ENCODE assay signal across 1 cellular context in the genomic region with DNA sequence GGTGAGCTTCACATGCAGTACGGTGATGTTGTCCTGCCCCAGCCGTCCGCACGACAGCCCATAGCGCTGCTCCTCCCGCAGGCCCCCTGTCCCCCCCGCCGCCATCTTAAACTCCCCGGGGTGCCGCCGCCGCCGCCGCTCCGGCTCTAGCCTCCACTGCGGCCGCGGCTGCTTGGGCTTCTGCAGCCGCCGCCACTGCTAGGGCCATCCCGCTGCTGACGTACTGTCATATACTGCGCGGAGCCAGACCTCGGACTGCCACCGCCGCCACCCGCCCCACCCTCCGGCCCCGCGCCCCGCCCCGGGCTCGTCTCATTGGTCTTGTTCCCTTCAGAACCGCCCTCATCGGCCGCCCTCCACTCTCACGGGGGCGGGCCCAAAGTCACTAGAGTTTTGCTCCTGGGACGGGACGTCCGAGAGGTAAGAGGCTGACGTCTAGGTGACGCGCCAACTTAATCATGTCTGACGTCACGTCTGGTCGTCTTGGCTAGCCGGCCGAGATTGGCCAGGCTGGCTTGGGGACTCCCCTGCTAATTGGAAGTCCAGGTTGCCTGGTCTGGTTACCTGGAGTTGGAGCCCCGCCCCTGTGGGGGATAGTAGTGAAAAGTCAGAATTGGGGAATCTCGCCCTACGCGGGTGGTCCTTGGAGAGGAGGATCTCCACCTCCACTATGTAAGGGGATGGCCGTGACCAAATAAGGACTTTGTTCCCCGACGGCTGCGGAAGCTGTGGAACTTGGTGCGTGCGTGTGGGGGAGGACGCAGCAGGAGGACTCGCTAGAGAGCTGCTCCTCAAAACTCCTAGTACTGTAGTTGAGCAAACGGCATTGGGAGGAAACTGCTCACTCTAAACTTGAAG.
TF ChIP-seq lines count a peak whose summit lies in the region.

A gene (minus strand): TSS at position 235 of the 858 bp plus-strand sequence. CDS start 130 bp downstream, at position 105.

TF ChIP-seq in K562, 482 proteins besides CTCF, POLR2A, EP300 and RAD21 (continued from another document and continues in another):
- TF ChIP-seq, protein P1, sequence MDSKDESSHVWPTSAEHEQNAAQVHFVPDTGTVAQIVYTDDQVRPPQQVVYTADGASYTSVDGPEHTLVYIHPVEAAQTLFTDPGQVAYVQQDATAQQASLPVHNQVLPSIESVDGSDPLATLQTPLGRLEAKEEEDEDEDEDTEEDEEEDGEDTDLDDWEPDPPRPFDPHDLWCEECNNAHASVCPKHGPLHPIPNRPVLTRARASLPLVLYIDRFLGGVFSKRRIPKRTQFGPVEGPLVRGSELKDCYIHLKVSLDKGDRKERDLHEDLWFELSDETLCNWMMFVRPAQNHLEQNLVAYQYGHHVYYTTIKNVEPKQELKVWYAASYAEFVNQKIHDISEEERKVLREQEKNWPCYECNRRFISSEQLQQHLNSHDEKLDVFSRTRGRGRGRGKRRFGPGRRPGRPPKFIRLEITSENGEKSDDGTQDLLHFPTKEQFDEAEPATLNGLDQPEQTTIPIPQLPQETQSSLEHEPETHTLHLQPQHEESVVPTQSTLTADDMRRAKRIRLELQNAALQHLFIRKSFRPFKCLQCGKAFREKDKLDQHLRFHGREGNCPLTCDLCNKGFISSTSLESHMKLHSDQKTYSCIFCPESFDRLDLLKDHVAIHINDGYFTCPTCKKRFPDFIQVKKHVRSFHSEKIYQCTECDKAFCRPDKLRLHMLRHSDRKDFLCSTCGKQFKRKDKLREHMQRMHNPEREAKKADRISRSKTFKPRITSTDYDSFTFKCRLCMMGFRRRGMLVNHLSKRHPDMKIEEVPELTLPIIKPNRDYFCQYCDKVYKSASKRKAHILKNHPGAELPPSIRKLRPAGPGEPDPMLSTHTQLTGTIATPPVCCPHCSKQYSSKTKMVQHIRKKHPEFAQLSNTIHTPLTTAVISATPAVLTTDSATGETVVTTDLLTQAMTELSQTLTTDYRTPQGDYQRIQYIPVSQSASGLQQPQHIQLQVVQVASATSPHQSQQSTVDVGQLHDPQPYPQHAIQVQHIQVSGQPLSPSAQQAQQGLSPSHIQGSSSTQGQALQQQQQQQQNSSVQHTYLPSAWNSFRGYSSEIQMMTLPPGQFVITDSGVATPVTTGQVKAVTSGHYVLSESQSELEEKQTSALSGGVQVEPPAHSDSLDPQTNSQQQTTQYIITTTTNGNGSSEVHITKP (IDR thresholded peaks at IDR 0.05; ENCODE audit: partially characterized antibody): peak; percentile 70
- TF ChIP-seq ZNF77 (CRISPR knock-in tag; IDR thresholded peaks at IDR 0.05): no peak
- TF ChIP-seq GATAD2B (IDR thresholded peaks at IDR 0.05; ENCODE audit: borderline replicate concordance): no peak
- no peak for TF ChIP-seq ARHGAP35 (IDR thresholded peaks at IDR 0.05; ENCODE audit: partially characterized antibody)
- no peak for TF ChIP-seq ZNF644 (tag; IDR thresholded peaks at IDR 0.05; ENCODE audit: low read depth)
- TF ChIP-seq SIN3B (IDR thresholded peaks at IDR 0.05; ENCODE audit: low read depth): no peak
- TF ChIP-seq, protein P2, sequence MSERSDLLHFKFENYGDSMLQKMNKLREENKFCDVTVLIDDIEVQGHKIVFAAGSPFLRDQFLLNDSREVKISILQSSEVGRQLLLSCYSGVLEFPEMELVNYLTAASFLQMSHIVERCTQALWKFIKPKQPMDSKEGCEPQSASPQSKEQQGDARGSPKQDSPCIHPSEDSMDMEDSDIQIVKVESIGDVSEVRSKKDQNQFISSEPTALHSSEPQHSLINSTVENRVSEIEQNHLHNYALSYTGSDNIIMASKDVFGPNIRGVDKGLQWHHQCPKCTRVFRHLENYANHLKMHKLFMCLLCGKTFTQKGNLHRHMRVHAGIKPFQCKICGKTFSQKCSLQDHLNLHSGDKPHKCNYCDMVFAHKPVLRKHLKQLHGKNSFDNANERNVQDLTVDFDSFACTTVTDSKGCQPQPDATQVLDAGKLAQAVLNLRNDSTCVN (CRISPR knock-in tag; IDR thresholded peaks at IDR 0.05): no peak
- TF ChIP-seq TEAD1 (CRISPR knock-in tag; IDR thresholded peaks at IDR 0.05): no peak
- no peak for TF ChIP-seq TSC22D4 (tag; IDR thresholded peaks at IDR 0.05)
- no peak for TF ChIP-seq POLR3G (IDR thresholded peaks at IDR 0.05; ENCODE audit: extremely low read depth, insufficient read length, insufficient replicate concordance)
- TF ChIP-seq, protein P3, sequence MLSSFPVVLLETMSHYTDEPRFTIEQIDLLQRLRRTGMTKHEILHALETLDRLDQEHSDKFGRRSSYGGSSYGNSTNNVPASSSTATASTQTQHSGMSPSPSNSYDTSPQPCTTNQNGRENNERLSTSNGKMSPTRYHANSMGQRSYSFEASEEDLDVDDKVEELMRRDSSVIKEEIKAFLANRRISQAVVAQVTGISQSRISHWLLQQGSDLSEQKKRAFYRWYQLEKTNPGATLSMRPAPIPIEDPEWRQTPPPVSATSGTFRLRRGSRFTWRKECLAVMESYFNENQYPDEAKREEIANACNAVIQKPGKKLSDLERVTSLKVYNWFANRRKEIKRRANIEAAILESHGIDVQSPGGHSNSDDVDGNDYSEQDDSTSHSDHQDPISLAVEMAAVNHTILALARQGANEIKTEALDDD (IDR thresholded peaks at IDR 0.05): peak; percentile 80
- TF ChIP-seq, protein P4, sequence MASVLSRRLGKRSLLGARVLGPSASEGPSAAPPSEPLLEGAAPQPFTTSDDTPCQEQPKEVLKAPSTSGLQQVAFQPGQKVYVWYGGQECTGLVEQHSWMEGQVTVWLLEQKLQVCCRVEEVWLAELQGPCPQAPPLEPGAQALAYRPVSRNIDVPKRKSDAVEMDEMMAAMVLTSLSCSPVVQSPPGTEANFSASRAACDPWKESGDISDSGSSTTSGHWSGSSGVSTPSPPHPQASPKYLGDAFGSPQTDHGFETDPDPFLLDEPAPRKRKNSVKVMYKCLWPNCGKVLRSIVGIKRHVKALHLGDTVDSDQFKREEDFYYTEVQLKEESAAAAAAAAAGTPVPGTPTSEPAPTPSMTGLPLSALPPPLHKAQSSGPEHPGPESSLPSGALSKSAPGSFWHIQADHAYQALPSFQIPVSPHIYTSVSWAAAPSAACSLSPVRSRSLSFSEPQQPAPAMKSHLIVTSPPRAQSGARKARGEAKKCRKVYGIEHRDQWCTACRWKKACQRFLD (CRISPR knock-in tag; IDR thresholded peaks at IDR 0.05): no peak
- TF ChIP-seq MYNN (IDR thresholded peaks at IDR 0.05): no peak; the same call in 1 of the 2 replicates
- TF ChIP-seq MYNN (CRISPR knock-in tag; IDR thresholded peaks at IDR 0.05): no peak
- TF ChIP-seq, protein P5, sequence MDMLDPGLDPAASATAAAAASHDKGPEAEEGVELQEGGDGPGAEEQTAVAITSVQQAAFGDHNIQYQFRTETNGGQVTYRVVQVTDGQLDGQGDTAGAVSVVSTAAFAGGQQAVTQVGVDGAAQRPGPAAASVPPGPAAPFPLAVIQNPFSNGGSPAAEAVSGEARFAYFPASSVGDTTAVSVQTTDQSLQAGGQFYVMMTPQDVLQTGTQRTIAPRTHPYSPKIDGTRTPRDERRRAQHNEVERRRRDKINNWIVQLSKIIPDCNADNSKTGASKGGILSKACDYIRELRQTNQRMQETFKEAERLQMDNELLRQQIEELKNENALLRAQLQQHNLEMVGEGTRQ (CRISPR knock-in tag; IDR thresholded peaks at IDR 0.05): no peak
- TF ChIP-seq ZNF224 (CRISPR knock-in tag; IDR thresholded peaks at IDR 0.05): no peak
- peak; percentile 91 for TF ChIP-seq ZNF263 (CRISPR knock-in tag; IDR thresholded peaks at IDR 0.05; ENCODE audit: borderline replicate concordance)
- TF ChIP-seq ZNF778 (CRISPR knock-in tag; IDR thresholded peaks at IDR 0.05): no peak
- no peak for TF ChIP-seq RBM15 (IDR thresholded peaks at IDR 0.05; ENCODE audit: insufficient read depth, low read length)
- no peak for TF ChIP-seq PCBP2 (IDR thresholded peaks at IDR 0.05; ENCODE audit: low read depth, low read length, poor library complexity, severe bottlenecking)
- peak; percentile 56 for TF ChIP-seq GABPB1 (CRISPR knock-in tag; IDR thresholded peaks at IDR 0.05)
- TF ChIP-seq, protein P6, sequence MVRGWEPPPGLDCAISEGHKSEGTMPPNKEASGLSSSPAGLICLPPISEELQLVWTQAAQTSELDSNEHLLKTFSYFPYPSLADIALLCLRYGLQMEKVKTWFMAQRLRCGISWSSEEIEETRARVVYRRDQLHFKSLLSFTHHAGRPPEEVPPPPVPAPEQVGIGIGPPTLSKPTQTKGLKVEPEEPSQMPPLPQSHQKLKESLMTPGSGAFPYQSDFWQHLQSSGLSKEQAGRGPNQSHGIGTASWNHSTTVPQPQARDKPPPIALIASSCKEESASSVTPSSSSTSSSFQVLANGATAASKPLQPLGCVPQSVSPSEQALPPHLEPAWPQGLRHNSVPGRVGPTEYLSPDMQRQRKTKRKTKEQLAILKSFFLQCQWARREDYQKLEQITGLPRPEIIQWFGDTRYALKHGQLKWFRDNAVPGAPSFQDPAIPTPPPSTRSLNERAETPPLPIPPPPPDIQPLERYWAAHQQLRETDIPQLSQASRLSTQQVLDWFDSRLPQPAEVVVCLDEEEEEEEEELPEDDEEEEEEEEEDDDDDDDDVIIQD (CRISPR knock-in tag; IDR thresholded peaks at IDR 0.05): no peak
- peak; percentile 73 for TF ChIP-seq CTBP1 (IDR thresholded peaks at IDR 0.05; ENCODE audit: borderline replicate concordance)
- no peak for TF ChIP-seq ASH1L (IDR thresholded peaks at IDR 0.05; ENCODE audit: borderline replicate concordance, low read depth, partially characterized antibody)
- no peak for TF ChIP-seq HMG20A (CRISPR knock-in tag; conservative IDR thresholded peaks at IDR 0.05)
- no peak for TF ChIP-seq MAFF (IDR thresholded peaks at IDR 0.05; ENCODE audit: low read length)
- TF ChIP-seq ZNF431 (CRISPR knock-in tag; IDR thresholded peaks at IDR 0.05): no peak
- no peak for TF ChIP-seq FOXA1 (IDR thresholded peaks at IDR 0.05; ENCODE audit: borderline replicate concordance)
- no peak for TF ChIP-seq SRSF1 (IDR thresholded peaks at IDR 0.05; ENCODE audit: low read depth, low read length)
- no peak for TF ChIP-seq SMARCC2 (IDR thresholded peaks at IDR 0.05; ENCODE audit: low read depth)
- TF ChIP-seq TRIM28 (IDR thresholded peaks at IDR 0.05): 0 out of 2 replicates have a peak, but pooled peaks have one; percentile 42
- no peak for TF ChIP-seq U2AF2 (optimal IDR thresholded peaks at IDR 0.05; ENCODE audit: low read depth, low read length)
- 0 out of 2 replicates have a peak, but pooled peaks have one; percentile 2 for TF ChIP-seq BMI1 (IDR thresholded peaks at IDR 0.05; ENCODE audit: low read length)
- TF ChIP-seq DPF2 (IDR thresholded peaks at IDR 0.05): peak; percentile 45; the same call in 1 of the 2 replicates
- no peak for TF ChIP-seq CBX2 (IDR thresholded peaks at IDR 0.05; ENCODE audit: insufficient read depth, low read length, poor library complexity, severe bottlenecking)
- TF ChIP-seq FOXM1 (IDR thresholded peaks at IDR 0.05; ENCODE audit: low read depth): no peak
- 0 out of 2 replicates have a peak, but pooled peaks have one; percentile 20 for TF ChIP-seq FOXM1 (CRISPR knock-in tag; IDR thresholded peaks at IDR 0.05; ENCODE audit: low read depth)
- TF ChIP-seq EWSR1 (IDR thresholded peaks at IDR 0.05; ENCODE audit: borderline replicate concordance, low read depth, partially characterized antibody): no peak
- TF ChIP-seq ZBTB7A (IDR thresholded peaks at IDR 0.05; ENCODE audit: borderline replicate concordance, control insufficient read depth, low read depth, low read length): 0 out of 2 replicates have a peak, but pooled peaks have one; percentile 16
- TF ChIP-seq, protein P7, sequence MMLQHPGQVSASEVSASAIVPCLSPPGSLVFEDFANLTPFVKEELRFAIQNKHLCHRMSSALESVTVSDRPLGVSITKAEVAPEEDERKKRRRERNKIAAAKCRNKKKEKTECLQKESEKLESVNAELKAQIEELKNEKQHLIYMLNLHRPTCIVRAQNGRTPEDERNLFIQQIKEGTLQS (IDR thresholded peaks at IDR 0.05): peak; percentile 95
- TF ChIP-seq, protein P7 (CRISPR knock-in tag; conservative IDR thresholded peaks at IDR 0.05): peak; percentile 70
- TF ChIP-seq ZNF507 (tag; conservative IDR thresholded peaks at IDR 0.05): no peak
- TF ChIP-seq MCM2 (IDR thresholded peaks at IDR 0.05; ENCODE audit: low read depth): no peak
- TF ChIP-seq, protein P8, sequence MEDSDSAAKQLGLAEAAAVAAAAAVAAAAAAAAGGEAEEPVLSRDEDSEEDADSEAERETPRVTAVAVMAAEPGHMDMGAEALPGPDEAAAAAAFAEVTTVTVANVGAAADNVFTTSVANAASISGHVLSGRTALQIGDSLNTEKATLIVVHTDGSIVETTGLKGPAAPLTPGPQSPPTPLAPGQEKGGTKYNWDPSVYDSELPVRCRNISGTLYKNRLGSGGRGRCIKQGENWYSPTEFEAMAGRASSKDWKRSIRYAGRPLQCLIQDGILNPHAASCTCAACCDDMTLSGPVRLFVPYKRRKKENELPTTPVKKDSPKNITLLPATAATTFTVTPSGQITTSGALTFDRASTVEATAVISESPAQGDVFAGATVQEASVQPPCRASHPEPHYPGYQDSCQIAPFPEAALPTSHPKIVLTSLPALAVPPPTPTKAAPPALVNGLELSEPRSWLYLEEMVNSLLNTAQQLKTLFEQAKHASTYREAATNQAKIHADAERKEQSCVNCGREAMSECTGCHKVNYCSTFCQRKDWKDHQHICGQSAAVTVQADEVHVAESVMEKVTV (CRISPR knock-in tag; IDR thresholded peaks at IDR 0.05): no peak
- no peak for TF ChIP-seq EZH2 (IDR thresholded peaks at IDR 0.05; ENCODE audit: borderline replicate concordance, low read depth, low read length)
- TF ChIP-seq ILF3 (IDR thresholded peaks at IDR 0.05; ENCODE audit: borderline replicate concordance): no peak; the same call in 1 of the 2 replicates
- TF ChIP-seq ETV6 (IDR thresholded peaks at IDR 0.05; ENCODE audit: borderline replicate concordance in 1 of 2, low read depth in 2 of 2, low read length in 1 of 2): no peak
- TF ChIP-seq ETV6 (CRISPR knock-in tag; IDR thresholded peaks at IDR 0.05; ENCODE audit: borderline replicate concordance): no peak
- TF ChIP-seq CBFA2T2 (conservative IDR thresholded peaks at IDR 0.05): no peak
- no peak for TF ChIP-seq BRF1 (IDR thresholded peaks at IDR 0.05; ENCODE audit: borderline replicate concordance, extremely low read depth, insufficient read length)
- TF ChIP-seq GTF2E2 (tag; IDR thresholded peaks at IDR 0.05): peak; percentile 79; the same call in 1 of the 2 replicates
- TF ChIP-seq ZNF584 (CRISPR knock-in tag; IDR thresholded peaks at IDR 0.05; ENCODE audit: low read depth): no peak
- no peak for TF ChIP-seq NFATC3 (IDR thresholded peaks at IDR 0.05)
- no peak for TF ChIP-seq ESRRB (CRISPR knock-in tag; IDR thresholded peaks at IDR 0.05; ENCODE audit: borderline replicate concordance)
- peak; percentile 71 for TF ChIP-seq ESRRA (IDR thresholded peaks at IDR 0.05; ENCODE audit: borderline replicate concordance, low read depth)
- peak; percentile 6 for TF ChIP-seq KDM5B (IDR thresholded peaks at IDR 0.05; ENCODE audit: insufficient replicate concordance, low read depth, low read length)
